38 cellular contexts compared by ENCODE assay signal in genomic region chr18:25493401-25493800, GRCh38.
"Had no signal": no experiment of that assay in that cellular context is flagged by ENCODE, and none has a peak within 500 bp of the region (broad histone marks: within the 10 kb centered on the region; RNA-seq: fewer than 3 reads in every experiment).

No MANE protein-coding gene starts in this region.

- FAIRE-seq: astrocyte, bronchial epithelial cell had no signal

- H3K27me3 ChIP-seq: adrenal gland, ascending aorta, body of pancreas, brain microvascular endothelial cell, breast epithelium, cardiac muscle cell had no signal

- H3K27ac Mint-ChIP-seq: activated naive CD4-positive, alpha-beta T cell treated with anti-CD3 and anti-CD28 coated beads for 36 hours; activated naive CD4-positive, alpha-beta T cell treated with anti-CD3 and anti-CD28 coated beads, Interleukin-2, amount 10 ng/mL, durations not matched to agents 7 days and 5 days; activated naive CD4-positive, alpha-beta T cell treated with anti-CD3 and anti-CD28 coated beads, Interleukin-2, amount 50 U/mL, for 24 hours; activated naive CD8-positive, alpha-beta T cell; activated naive CD8-positive, alpha-beta T cell treated with anti-CD3 and anti-CD28 coated beads for 36 hours; activated naive CD8-positive, alpha-beta T cell treated with anti-CD3 and anti-CD28 coated beads, Interleukin-2, amount 10 ng/mL, durations not matched to agents 7 days and 5 days; activated naive CD8-positive, alpha-beta T cell treated with anti-CD3 and anti-CD28 coated beads, Interleukin-2, amount 50 U/mL, for 24 hours; activated T-cell treated with anti-CD3 and anti-CD28 coated beads, Interleukin-2, amount 50 U/mL, for 24 hours; activated T-cell treated with anti-CD3 and anti-CD28 coated beads, Interleukin-2, amount 50 U/mL, for 72 hours; activated T-helper 1 cell treated with anti-CD3 and anti-CD28 coated beads, Interleukin-12 subunit alpha, Interleukin-12 subunit beta, Interleukin-2, Interleukin-4 antibody, amounts not matched to agents 30 ng/mL and 10 ng/mL and 1 ng/mL, durations not matched to agents 14 hours and 24 hours and 36 hours; activated T-helper 17 cell treated with anti-CD3 and anti-CD28 coated beads, Interleukin-2, amount 50 U/mL, for 72 hours; activated T-helper 2 cell treated with anti-CD3 and anti-CD28 coated beads, Interferon-gamma antibody, Interleukin-2, Interleukin-4, amounts not matched to agents 10 μg/mL and 5 μg/mL and 100 μg/mL, durations not matched to agents 14 hours and 24 hours and 36 hours; brain had no signal

- H3K36me3 ChIP-seq: adrenal gland, ascending aorta, brain microvascular endothelial cell, breast epithelium, cardiac muscle cell had no signal

- H3K27ac ChIP-seq: adrenal gland, ascending aorta, body of pancreas, brain microvascular endothelial cell, breast epithelium, cardiac muscle cell had no signal

- H3K9me3 ChIP-seq: adrenal gland, ascending aorta, body of pancreas had no signal

- ATAC-seq: activated naive CD8-positive, alpha-beta T cell treated with anti-CD3 and anti-CD28 coated beads, Interleukin-2, amount 50 U/mL, for 24 hours; activated T-cell treated with anti-CD3 and anti-CD28 coated beads, Interleukin-2, amount 50 U/mL, for 4 hours; activated T-cell treated with anti-CD3 and anti-CD28 coated beads, Interleukin-2, amount 50 U/mL, for 72 hours; activated T-helper 17 cell treated with anti-CD3 and anti-CD28 coated beads, Interleukin-2, amount 50 U/mL, for 72 hours; body of pancreas had no signal

- H3K4me1 ChIP-seq: adrenal gland, ascending aorta, body of pancreas, breast epithelium had no signal

- H3K9me3 Mint-ChIP-seq: activated naive CD4-positive, alpha-beta T cell treated with anti-CD3 and anti-CD28 coated beads, Interleukin-2, amount 10 ng/mL, durations not matched to agents 7 days and 5 days; activated T-helper 1 cell treated with anti-CD3 and anti-CD28 coated beads, Interleukin-12 subunit alpha, Interleukin-12 subunit beta, Interleukin-2, Interleukin-4 antibody, amounts not matched to agents 30 ng/mL and 10 ng/mL and 1 ng/mL, durations not matched to agents 14 hours and 24 hours and 36 hours; activated T-helper 2 cell treated with anti-CD3 and anti-CD28 coated beads, Interferon-gamma antibody, Interleukin-2, Interleukin-4, amounts not matched to agents 10 μg/mL and 5 μg/mL and 100 μg/mL, durations not matched to agents 14 hours and 24 hours and 36 hours had no signal

- H3K36me3 Mint-ChIP-seq: activated naive CD4-positive, alpha-beta T cell treated with anti-CD3 and anti-CD28 coated beads, Interleukin-2, amount 10 ng/mL, durations not matched to agents 7 days and 5 days; activated naive CD4-positive, alpha-beta T cell treated with anti-CD3 and anti-CD28 coated beads, Interleukin-2, amount 50 U/mL, for 24 hours; activated naive CD8-positive, alpha-beta T cell; activated naive CD8-positive, alpha-beta T cell treated with anti-CD3 and anti-CD28 coated beads for 36 hours; activated naive CD8-positive, alpha-beta T cell treated with anti-CD3 and anti-CD28 coated beads, Interleukin-2, amount 10 ng/mL, durations not matched to agents 7 days and 5 days; brain had no signal

- DNase-seq: activated effector memory CD4-positive, alpha-beta T cell treated with anti-CD3 and anti-CD28 coated beads, Interleukin-2, amount 50 U/mL, for 16 hours; activated effector memory CD4-positive, alpha-beta T cell treated with Interleukin-2 at 50 U/mL for 16 hours; activated gamma-delta T cell; activated gamma-delta T cell treated with Interleukin-2 at 50 U/mL for 16 hours; activated naive CD4-positive, alpha-beta T cell; activated naive CD4-positive, alpha-beta T cell treated with anti-CD3 and anti-CD28 coated beads for 36 hours; activated naive CD4-positive, alpha-beta T cell treated with anti-CD3 and anti-CD28 coated beads, Interleukin-2, amount 10 ng/mL, durations not matched to agents 7 days and 5 days; activated naive CD4-positive, alpha-beta T cell treated with anti-CD3 and anti-CD28 coated beads, Interleukin-2, amount 50 U/mL, for 16 hours; activated naive CD4-positive, alpha-beta T cell treated with Interleukin-2 at 50 U/mL for 16 hours; activated naive CD8-positive, alpha-beta T cell treated with anti-CD3 and anti-CD28 coated beads for 36 hours; activated naive CD8-positive, alpha-beta T cell treated with anti-CD3 and anti-CD28 coated beads, Interleukin-2, amount 10 ng/mL, durations not matched to agents 7 days and 5 days; activated naive CD8-positive, alpha-beta T cell treated with anti-CD3 and anti-CD28 coated beads, Interleukin-2, amount 50 U/mL, for 24 hours; activated T-cell treated with anti-CD3 and anti-CD28 coated beads, Interleukin-2, amount 50 U/mL, for 1 hour; activated T-cell treated with anti-CD3 and anti-CD28 coated beads, Interleukin-2, amount 50 U/mL, for 24 hours; activated T-cell treated with anti-CD3 and anti-CD28 coated beads, Interleukin-2, amount 50 U/mL, for 4 hours; activated T-cell treated with anti-CD3 and anti-CD28 coated beads, Interleukin-2, amount 50 U/mL, for 48 hours; activated T-cell treated with anti-CD3 and anti-CD28 coated beads, Interleukin-2, amount 50 U/mL, for 72 hours; adrenal gland; amniotic stem cell; amygdala; anterior cingulate cortex; aorta; body of pancreas; brain microvascular endothelial cell; caudate nucleus; central memory CD4-positive, alpha-beta T cell; cerebellar nuclear complex had no signal

- H3K4me3 ChIP-seq: adrenal gland, ascending aorta, body of pancreas, breast epithelium, cardiac muscle cell had no signal
